In the genomic region with DNA sequence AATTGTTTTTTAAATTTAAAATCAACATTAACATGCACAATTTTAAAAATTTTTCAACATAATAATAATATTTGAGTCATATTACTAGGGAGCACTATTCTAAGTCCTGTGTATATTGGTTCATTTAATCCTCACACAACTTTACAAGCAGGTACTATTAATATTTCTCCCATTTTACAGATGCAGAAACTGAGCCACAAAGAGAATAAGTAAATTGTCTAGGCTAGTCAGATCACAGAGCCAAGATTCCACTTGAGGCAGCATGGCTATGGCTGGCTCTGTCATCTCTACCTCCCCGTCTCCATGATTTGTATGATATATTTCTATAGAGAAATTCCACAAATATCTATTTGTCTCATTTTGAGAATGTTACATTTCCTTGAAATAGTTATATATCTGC, we compare ENCODE assay signal across 18 cellular contexts. TPM values are rescaled to one million over a fixed set of nuclear protein-coding genes. Genes with fewer than 3 reads are reported as not detected.
DNase-seq lines count a peak whose midpoint lies in the region; ATAC-seq and TF ChIP-seq lines count a peak whose summit lies in the region.
"Had no signal": no experiment of that assay in that cellular context is flagged by ENCODE, and none has a peak within 500 bp of the region (broad histone marks: within the 10 kb centered on the region; RNA-seq: fewer than 3 reads in every experiment).

No MANE protein-coding gene starts in this region.

- H3K4me2 ChIP-seq in BLaER1 treated with 17β-estradiol and CSF1 and Interleukin-3, amounts not matched to agents 10 nM and 100 nM: peak overlapping the region; percentile 38 to 80 (median 56); a peak in 17 of 22 replicates
- peak overlapping the region; percentile 46; the same call in 1 of the 2 replicates for H3K4me2 ChIP-seq in OCI-LY7 (ENCODE audit: low read length)

- POLR2A ChIA-PET in OCI-LY7 (lab: Charles Lee): interaction anchor here (1.2 kb wide), 1 partner anchor 11 kb away, joined by 4 read pairs; no protein-coding TSS in a partner anchor

- H2AFZ ChIP-seq in OCI-LY7 (ENCODE audit: low read length): no peak overlapping the region

- H3K27me3 ChIP-seq in BLaER1 treated with 17β-estradiol and CSF1 and Interleukin-3, amounts not matched to agents 10 nM and 100 nM: no peaks in the 10 kb centered on the region

- no peak for TF ChIP-seq CTCF in OCI-LY7 (conservative IDR thresholded peaks at IDR 0.05; ENCODE audit: low read length)

- no peaks in the 10 kb centered on the region for H3K9me2 ChIP-seq in OCI-LY7 (ENCODE audit: insufficient read depth, low read length)
- H3K9me2 ChIP-seq: SK-N-SH had no signal

- H3K9me3 Mint-ChIP-seq in effector memory CD8-positive, alpha-beta T cell: no peaks in the 10 kb centered on the region
- H3K9me3 Mint-ChIP-seq in stimulated activated effector memory CD8-positive, alpha-beta T cell treated with anti-CD3 and anti-CD28 coated beads, Interleukin-12 subunit alpha, Interleukin-12 subunit beta, amount 100 ng/mL, for 72 hours: no peaks in the 10 kb centered on the region
- H3K9me3 Mint-ChIP-seq: CD14-positive monocyte had no signal

- H3K27ac ChIP-seq in BLaER1 treated with 17β-estradiol and CSF1 and Interleukin-3, amounts not matched to agents 10 nM and 100 nM: peak overlapping the region in 1 of 11 experiments; percentile 14; a peak in 1 of 22 replicates
- H3K27ac ChIP-seq in OCI-LY7 (ENCODE audit: low read depth, low read length, poor library complexity, severe bottlenecking): no peak overlapping the region
- H3K27ac ChIP-seq: HL-60 had no signal

- CTCF ChIA-PET in OCI-LY7 (lab: Charles Lee; ENCODE audit: unreplicated experiment): no interaction called here

- no peaks in the 10 kb centered on the region for H3K27me3 Mint-ChIP-seq in effector memory CD8-positive, alpha-beta T cell

- H3K4me3 Mint-ChIP-seq in effector memory CD8-positive, alpha-beta T cell: peak overlapping the region in 1 of 2 donors; percentile 28
- H3K4me3 Mint-ChIP-seq in stimulated activated effector memory CD8-positive, alpha-beta T cell treated with anti-CD3 and anti-CD28 coated beads, Interleukin-12 subunit alpha, Interleukin-12 subunit beta, amount 100 ng/mL, for 72 hours: no peak overlapping the region

- peaks cover 31 to 58% of the 10 kb centered on the region in 2 donors for H3K4me1 Mint-ChIP-seq in effector memory CD8-positive, alpha-beta T cell (ENCODE audit: low read depth in 2 of 2)
- peaks cover 51% of the 10 kb centered on the region for H3K4me1 Mint-ChIP-seq in stimulated activated effector memory CD8-positive, alpha-beta T cell treated with anti-CD3 and anti-CD28 coated beads, Interleukin-12 subunit alpha, Interleukin-12 subunit beta, amount 100 ng/mL, for 72 hours

- H4K20me1 ChIP-seq in BLaER1 treated with 17β-estradiol and CSF1 and Interleukin-3, amounts not matched to agents 10 nM and 100 nM: peaks cover 82 to 100% (median 98%) of the 10 kb centered on the region in 11 experiments
- H4K20me1 ChIP-seq in OCI-LY7 (ENCODE audit: insufficient read depth, low read length): peaks cover 35% of the 10 kb centered on the region

- H3K9ac ChIP-seq in BLaER1 treated with 17β-estradiol and CSF1 and Interleukin-3, amounts not matched to agents 10 nM and 100 nM: no peak overlapping the region
- H3K9ac ChIP-seq: SK-N-SH had no signal

- no peak for ATAC-seq in effector memory CD8-positive, alpha-beta T cell (replicated peaks)
- ATAC-seq in stimulated activated effector memory CD8-positive, alpha-beta T cell treated with anti-CD3 and anti-CD28 coated beads, Interleukin-12 subunit alpha, Interleukin-12 subunit beta, amount 100 ng/mL, for 72 hours: no peak
- no peak for ATAC-seq in GM18868 (IDR thresholded peaks at IDR 0.05; ENCODE audit: unreplicated experiment)
- ATAC-seq: Right ventricle myocardium inferior had no signal

- intact Hi-C loops in OCI-LY7 (cut with micrococcal nuclease; ENCODE audit: unreplicated experiment): no loop called here

- BruUV-seq in OCI-LY7 (replicated peaks; lab: Mats Ljungman, UMichigan): no TSS peak

- H3K79me2 ChIP-seq in OCI-LY7 (ENCODE audit: insufficient read depth, low read depth, low read length): peaks cover 100% of the 10 kb centered on the region

- peak overlapping the region; percentile 44 to 62 for H3K27ac Mint-ChIP-seq in effector memory CD8-positive, alpha-beta T cell
- H3K27ac Mint-ChIP-seq in stimulated activated effector memory CD8-positive, alpha-beta T cell treated with anti-CD3 and anti-CD28 coated beads, Interleukin-12 subunit alpha, Interleukin-12 subunit beta, amount 100 ng/mL, for 72 hours: peak overlapping the region; percentile 74

- DNase-seq in OCI-LY7 (ENCODE audit: low spot score): no peak
- no peak for DNase-seq in effector memory CD8-positive, alpha-beta T cell
- no peak for DNase-seq in stimulated activated effector memory CD8-positive, alpha-beta T cell treated with anti-CD3 and anti-CD28 coated beads, Interleukin-12 subunit alpha, Interleukin-12 subunit beta, amount 100 ng/mL, for 72 hours (ENCODE audit: low spot score in 2 of 2)
- DNase-seq in GM03348 (ENCODE audit: low spot score): no peak
- DNase-seq in NCI-H2029 (lab: John Stamatoyannopoulos, UW): no peak
- DNase-seq: Caco-2, DMS79, GDM1, GOT3, KBM-7, NCI-H1092, NCI-H69, SK-N-SH had no signal

- peaks cover 43% of the 10 kb centered on the region for H3K36me3 Mint-ChIP-seq in effector memory CD8-positive, alpha-beta T cell (ENCODE audit: insufficient read depth)
- peaks cover 90% of the 10 kb centered on the region for H3K36me3 Mint-ChIP-seq in stimulated activated effector memory CD8-positive, alpha-beta T cell treated with anti-CD3 and anti-CD28 coated beads, Interleukin-12 subunit alpha, Interleukin-12 subunit beta, amount 100 ng/mL, for 72 hours

- peaks cover 14 to 45% (median 29%) of the 10 kb centered on the region in 10 experiments for H3K4me1 ChIP-seq in BLaER1 treated with 17β-estradiol and CSF1 and Interleukin-3, amounts not matched to agents 10 nM and 100 nM
- H3K4me1 ChIP-seq in OCI-LY7 (ENCODE audit: insufficient read depth, low read length, poor library complexity, severe bottlenecking): peaks cover 26% of the 10 kb centered on the region

- no peak overlapping the region for H3K4me3 ChIP-seq in BLaER1 treated with 17β-estradiol and CSF1 and Interleukin-3, amounts not matched to agents 10 nM and 100 nM
- no peak overlapping the region for H3K4me3 ChIP-seq in OCI-LY7 (ENCODE audit: low read depth, low read length, poor library complexity, severe bottlenecking)

- H3K36me3 ChIP-seq in BLaER1 treated with 17β-estradiol and CSF1 and Interleukin-3, amounts not matched to agents 10 nM and 100 nM: peaks cover 32 to 99% (median 85%) of the 10 kb centered on the region in 11 experiments; a peak in 21 of 22 replicates
- peaks cover 96% of the 10 kb centered on the region for H3K36me3 ChIP-seq in OCI-LY7 (ENCODE audit: insufficient read depth, low read length)

- peaks cover 0 to 12% (median 8%) of the 10 kb centered on the region in 11 experiments; a peak in 8 of 22 replicates for H3K9me3 ChIP-seq in BLaER1 treated with 17β-estradiol and CSF1 and Interleukin-3, amounts not matched to agents 10 nM and 100 nM (replicated peaks in 1 of 11)
- H3K9me3 ChIP-seq in OCI-LY7 (ENCODE audit: low read length): no peaks in the 10 kb centered on the region
- H3K9me3 ChIP-seq: Caco-2, SK-N-SH had no signal

RNA-seq across cellular contexts. Expression of a gene that starts 15.1 kb away (rescaled TPM):
- 17.7 and 32.8 TPM in 2 replicates for total RNA-seq in OCI-LY7 (2014; rRNA removed; shearing (Covaris generic))
- 43.7 and 45.1 TPM in 2 replicates for total RNA-seq in OCI-LY7 (2022)
